ENCODE assay signal across 23 cellular contexts in the genomic region with DNA sequence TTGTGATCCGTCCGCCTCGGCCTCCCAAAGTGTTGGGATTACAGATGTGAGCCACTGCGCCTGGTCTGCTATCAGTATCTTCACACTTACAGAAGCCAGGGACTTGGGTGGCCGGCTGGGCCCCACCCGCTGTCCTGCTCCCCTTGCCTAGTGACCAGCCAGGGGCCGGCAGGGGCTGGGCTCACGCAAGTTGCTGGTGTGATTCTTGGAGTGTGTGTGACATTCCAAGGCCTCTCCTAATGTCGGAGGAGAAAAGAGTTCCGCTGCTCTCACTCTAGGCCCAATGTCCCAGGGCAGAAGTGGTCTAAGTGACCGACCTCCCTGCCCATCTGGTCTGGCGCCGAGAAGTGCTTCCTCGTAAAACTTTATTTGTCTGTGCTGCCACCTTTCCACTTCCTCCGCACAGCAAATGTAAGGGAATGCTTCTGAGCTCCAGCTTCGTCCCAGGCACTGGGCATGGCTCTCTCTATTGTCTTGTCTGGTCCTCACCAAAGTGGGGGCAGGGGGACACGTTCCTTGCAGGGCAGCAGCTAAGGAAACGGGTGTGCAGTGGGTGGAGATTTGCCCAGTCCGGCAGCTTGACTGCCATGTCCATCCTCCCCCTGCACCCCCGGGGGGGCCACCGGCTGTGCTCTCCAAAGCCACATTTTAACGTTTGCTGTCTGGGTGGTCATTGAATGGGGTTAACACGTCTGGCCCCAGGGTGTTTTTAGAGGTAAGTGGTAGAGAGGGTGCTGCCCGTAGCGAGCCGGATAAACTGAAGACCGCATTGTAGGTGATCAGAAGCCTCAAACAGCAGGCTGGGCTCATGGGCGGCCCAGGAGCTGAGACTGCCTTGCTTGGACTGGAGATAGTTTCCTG. TPM values are rescaled to one million over a fixed set of nuclear protein-coding genes. Genes with fewer than 3 reads are reported as not detected.
A peak's percentile ranks its signal among the peaks of the same experiment; 100 is the strongest.
DNase-seq lines count a peak whose midpoint lies in the region; ATAC-seq and TF ChIP-seq lines count a peak whose summit lies in the region.
"Had no signal": no experiment of that assay in that cellular context is flagged by ENCODE, and none has a peak within 500 bp of the region (broad histone marks: within the 10 kb centered on the region; RNA-seq: fewer than 3 reads in every experiment).

No MANE protein-coding gene starts in this region.

- peaks cover 59% of the 10 kb centered on the region for H3K9me3 Mint-ChIP-seq in glutamatergic neuron (ENCODE audit: unreplicated experiment)
- no peaks in the 10 kb centered on the region for H3K9me3 Mint-ChIP-seq in natural killer cell treated with Interleukin-12 subunit alpha and Interleukin-12 subunit beta and Interleukin-15 and Interleukin-18, amount 100 ng/mL, for 72 hours
- H3K9me3 Mint-ChIP-seq: activated B cell treated with CpG ODN at 0.5 μM for 24 hours; activated naive CD8-positive, alpha-beta T cell treated with anti-CD3 and anti-CD28 coated beads, Interleukin-2, amount 10 ng/mL, durations not matched to agents 7 days and 5 days; activated T-helper 1 cell treated with anti-CD3 and anti-CD28 coated beads, Interleukin-12 subunit alpha, Interleukin-12 subunit beta, Interleukin-2, Interleukin-4 antibody, amounts not matched to agents 30 ng/mL and 10 ng/mL and 1 ng/mL, durations not matched to agents 14 hours and 24 hours and 36 hours; stimulated activated naive B cell treated with anti-CD40 and anti-IgM and Interleukin-4, amounts not matched to agents 10 μg/mL and 1 μg/mL and 100 μg/mL, for 72 hours had no signal

- H4K20me1 ChIP-seq in BLaER1: peaks cover 81% of the 10 kb centered on the region

- peak in 1 of 2 donors; percentile 0 for ATAC-seq in natural killer cell treated with Interleukin-12 subunit alpha and Interleukin-12 subunit beta and Interleukin-15 and Interleukin-18, amount 100 ng/mL, for 72 hours
- ATAC-seq: left ventricle myocardium superior; naive thymus-derived CD4-positive, alpha-beta T cell; stimulated activated naive B cell treated with anti-CD40 and anti-IgM and Interleukin-4, amounts not matched to agents 10 μg/mL and 1 μg/mL and 100 μg/mL, for 72 hours had no signal

- H3K9ac ChIP-seq in BLaER1 (peak overlapping the region; percentile 64; the same call in 1 of the 2 replicates), NT2/D1 (ENCODE audit: insufficient read length, low read depth) (peak overlapping the region; percentile 54)
- H3K9ac ChIP-seq: GM23248 had no signal

- H3K27me3 ChIP-seq in BLaER1 (no peaks in the 10 kb centered on the region), NT2/D1 (ENCODE audit: insufficient read depth, insufficient read length) (peaks cover 26% of the 10 kb centered on the region), Peyer's patch (no peaks in the 10 kb centered on the region)
- H3K27me3 ChIP-seq: breast epithelium, esophagus muscularis mucosa, tibial nerve had no signal

- H3K4me1 ChIP-seq in BLaER1: peaks cover 97% of the 10 kb centered on the region
- peaks cover 70% of the 10 kb centered on the region for H3K4me1 ChIP-seq in NT2/D1 (ENCODE audit: insufficient read depth, insufficient read length)
- H3K4me1 ChIP-seq in Peyer's patch: peaks cover 4 to 59% (median 12%) of the 10 kb centered on the region in 4 donors

- DNase-seq in NT2/D1 (ENCODE audit: low read depth, low spot score): no peak
- no peak for DNase-seq in glutamatergic neuron
- no peak for DNase-seq in natural killer cell treated with Interleukin-12 subunit alpha and Interleukin-12 subunit beta and Interleukin-15 and Interleukin-18, amount 100 ng/mL, for 72 hours (ENCODE audit: low spot score)
- DNase-seq in ACHN: no peak
- DNase-seq in NCI-H226: no peak
- no peak for DNase-seq in Peyer's patch
- DNase-seq in NCI-H187 treated with DMSO at 0.1 percent for 48 hours (lab: John Stamatoyannopoulos, UW): no peak
- DNase-seq: activated B cell treated with CpG ODN at 0.5 μM for 24 hours; activated CD8-positive, alpha-beta memory T cell treated with anti-CD3 and anti-CD28 coated beads for 24 hours; activated naive CD8-positive, alpha-beta T cell treated with anti-CD3 and anti-CD28 coated beads, Interleukin-2, amount 10 ng/mL, durations not matched to agents 7 days and 5 days; GM23248; left ventricle myocardium superior; naive thymus-derived CD4-positive, alpha-beta T cell; NCI-H1048; NCI-H2081 treated with DMSO at 0.1 percent for 48 hours; SIG-M5; stimulated activated CD4-positive, alpha-beta T cell treated with anti-CD3 and anti-CD28 coated beads, Interleukin-15, amount 100 ng/mL, for 24 hours; stimulated activated naive B cell treated with anti-CD40 and anti-IgM and Interleukin-4, amounts not matched to agents 10 μg/mL and 1 μg/mL and 100 μg/mL, for 72 hours had no signal

- H3K4me3 Mint-ChIP-seq in glutamatergic neuron (ENCODE audit: unreplicated experiment): peak overlapping the region; percentile 74
- H3K4me3 Mint-ChIP-seq in natural killer cell treated with Interleukin-12 subunit alpha and Interleukin-12 subunit beta and Interleukin-15 and Interleukin-18, amount 100 ng/mL, for 72 hours: peak overlapping the region; percentile 59
- H3K4me3 Mint-ChIP-seq: activated B cell treated with CpG ODN at 0.5 μM for 24 hours; activated naive CD8-positive, alpha-beta T cell treated with anti-CD3 and anti-CD28 coated beads, Interleukin-2, amount 10 ng/mL, durations not matched to agents 7 days and 5 days; activated T-helper 1 cell treated with anti-CD3 and anti-CD28 coated beads, Interleukin-12 subunit alpha, Interleukin-12 subunit beta, Interleukin-2, Interleukin-4 antibody, amounts not matched to agents 30 ng/mL and 10 ng/mL and 1 ng/mL, durations not matched to agents 14 hours and 24 hours and 36 hours; naive thymus-derived CD4-positive, alpha-beta T cell; stimulated activated naive B cell treated with anti-CD40 and anti-IgM and Interleukin-4, amounts not matched to agents 10 μg/mL and 1 μg/mL and 100 μg/mL, for 72 hours had no signal

- TF ChIP-seq POLR2A in Peyer's patch (IDR thresholded peaks at IDR 0.05): no peak

- no peaks in the 10 kb centered on the region for H3K36me3 ChIP-seq in BLaER1
- H3K36me3 ChIP-seq in NT2/D1 (ENCODE audit: insufficient read depth, insufficient read length, low read length): no peaks in the 10 kb centered on the region
- H3K36me3 ChIP-seq in Peyer's patch: no peaks in the 10 kb centered on the region
- H3K36me3 ChIP-seq: breast epithelium, esophagus muscularis mucosa, tibial nerve had no signal

- in situ Hi-C loops in ACHN (cut with HindIII; ENCODE audit: low pct_ligation_motif_present, low pct_unique_long_range_greater_than_20kb, low sequenced_read_pairs): no loop called here

- H3K4me3 ChIP-seq in BLaER1 (no peak overlapping the region), NT2/D1 (ENCODE audit: insufficient read length, low read depth) (no peak overlapping the region), Peyer's patch (no peak overlapping the region)
- H3K4me3 ChIP-seq: breast epithelium, esophagus muscularis mucosa, GM23248, tibial nerve had no signal

- no peaks in the 10 kb centered on the region for H3K36me3 Mint-ChIP-seq in glutamatergic neuron (ENCODE audit: unreplicated experiment)
- no peaks in the 10 kb centered on the region for H3K36me3 Mint-ChIP-seq in natural killer cell treated with Interleukin-12 subunit alpha and Interleukin-12 subunit beta and Interleukin-15 and Interleukin-18, amount 100 ng/mL, for 72 hours
- H3K36me3 Mint-ChIP-seq: activated naive CD8-positive, alpha-beta T cell treated with anti-CD3 and anti-CD28 coated beads, Interleukin-2, amount 10 ng/mL, durations not matched to agents 7 days and 5 days had no signal

- H3K27ac ChIP-seq in BLaER1 (peak overlapping the region; percentile 87), Peyer's patch (no peak overlapping the region)
- H3K27ac ChIP-seq: GM23248, tibial nerve had no signal

- peaks cover 64% of the 10 kb centered on the region for H3K4me1 Mint-ChIP-seq in glutamatergic neuron (ENCODE audit: low read depth, unreplicated experiment)
- peaks cover 37 to 62% of the 10 kb centered on the region in 2 donors for H3K4me1 Mint-ChIP-seq in natural killer cell treated with Interleukin-12 subunit alpha and Interleukin-12 subunit beta and Interleukin-15 and Interleukin-18, amount 100 ng/mL, for 72 hours (ENCODE audit: low read depth in 2 of 2)

- TF ChIP-seq CTCF in glutamatergic neuron (IDR thresholded peaks at IDR 0.05; ENCODE audit: partially characterized antibody, unreplicated experiment) (no peak), Peyer's patch (IDR thresholded peaks at IDR 0.05) (no peak)

- peak overlapping the region; percentile 97 for H3K4me2 ChIP-seq in BLaER1

- H3K9me3 ChIP-seq in BLaER1 (no peaks in the 10 kb centered on the region), NT2/D1 (ENCODE audit: insufficient read depth, low read length) (no peaks in the 10 kb centered on the region), Peyer's patch (no peaks in the 10 kb centered on the region)
- H3K9me3 ChIP-seq: breast epithelium, esophagus muscularis mucosa, tibial nerve had no signal

- H3K27ac Mint-ChIP-seq in glutamatergic neuron (ENCODE audit: unreplicated experiment): peak overlapping the region; percentile 78
- H3K27ac Mint-ChIP-seq in natural killer cell treated with Interleukin-12 subunit alpha and Interleukin-12 subunit beta and Interleukin-15 and Interleukin-18, amount 100 ng/mL, for 72 hours: peak overlapping the region; percentile 12 to 28
- H3K27ac Mint-ChIP-seq: activated B cell treated with CpG ODN at 0.5 μM for 24 hours; activated naive CD8-positive, alpha-beta T cell treated with anti-CD3 and anti-CD28 coated beads, Interleukin-2, amount 10 ng/mL, durations not matched to agents 7 days and 5 days; activated T-helper 1 cell treated with anti-CD3 and anti-CD28 coated beads, Interleukin-12 subunit alpha, Interleukin-12 subunit beta, Interleukin-2, Interleukin-4 antibody, amounts not matched to agents 30 ng/mL and 10 ng/mL and 1 ng/mL, durations not matched to agents 14 hours and 24 hours and 36 hours; naive thymus-derived CD4-positive, alpha-beta T cell had no signal

- H3K27me3 Mint-ChIP-seq in glutamatergic neuron (ENCODE audit: unreplicated experiment): peaks cover 35% of the 10 kb centered on the region
- H3K27me3 Mint-ChIP-seq in natural killer cell treated with Interleukin-12 subunit alpha and Interleukin-12 subunit beta and Interleukin-15 and Interleukin-18, amount 100 ng/mL, for 72 hours: no peaks in the 10 kb centered on the region
- H3K27me3 Mint-ChIP-seq: activated B cell treated with CpG ODN at 0.5 μM for 24 hours; stimulated activated naive B cell treated with anti-CD40 and anti-IgM and Interleukin-4, amounts not matched to agents 10 μg/mL and 1 μg/mL and 100 μg/mL, for 72 hours had no signal

RNA-seq across cellular contexts. Expression of a gene that starts 7.8 kb away (rescaled TPM):
- total RNA-seq in glutamatergic neuron (ENCODE audit: unreplicated experiment): 473 TPM
- total RNA-seq in natural killer cell treated with Interleukin-12 subunit alpha and Interleukin-12 subunit beta and Interleukin-15 and Interleukin-18, amount 100 ng/mL, for 72 hours: 100 to 1,000 TPM in 1 of 2 donors, 10 to 100 TPM in 1; 84.9 to 146 TPM
- total RNA-seq in Peyer's patch: 100 to 1,000 TPM in 3 of 4 donors, 10 to 100 TPM in 1; 79.7 to 196 (median 143) TPM
